ENCODE assay signal across 11 cellular contexts in genomic region chr7:112573302-112574039, GRCh38.
DNase-seq lines count a peak whose midpoint lies in the region; ATAC-seq and TF ChIP-seq lines count a peak whose summit lies in the region.
"Had no signal": no experiment of that assay in that cellular context is flagged by ENCODE, and none has a peak within 500 bp of the region (broad histone marks: within the 10 kb centered on the region; RNA-seq: fewer than 3 reads in every experiment).

No MANE protein-coding gene starts in this region.

- H3K27me3 ChIP-seq in BLaER1: no peaks in the 10 kb centered on the region
- H3K27me3 ChIP-seq in H9 (ENCODE audit: insufficient read depth, low read length): no peaks in the 10 kb centered on the region
- no peaks in the 10 kb centered on the region for H3K27me3 ChIP-seq in mesenchymal stem cell (ENCODE audit: control insufficient read depth in 1 of 2, insufficient read depth in 1 of 2, low read length in 2 of 2)
- no peaks in the 10 kb centered on the region for H3K27me3 ChIP-seq in dorsolateral prefrontal cortex
- H3K27me3 ChIP-seq: right lobe of liver had no signal

- H3K27ac Mint-ChIP-seq in brain (peak overlapping the region in 3 of 5 experiments; percentile 4 to 56 (median 46)), H9 (no peak overlapping the region; a peak in 1 of 7 replicates)
- H3K27ac Mint-ChIP-seq: CD4-positive, alpha-beta T cell had no signal

- H2BK15ac ChIP-seq in H9 (ENCODE audit: low read depth, low read length) (no peak overlapping the region), mesenchymal stem cell (ENCODE audit: low read depth, poor library complexity, severe bottlenecking) (no peak overlapping the region)

- no peak overlapping the region for H4K5ac ChIP-seq in H9 (ENCODE audit: insufficient read length, low read depth, low read length)

- H3K4me2 ChIP-seq in BLaER1: peak overlapping the region; percentile 30
- H3K4me2 ChIP-seq in H9 (ENCODE audit: insufficient read depth, insufficient read length, low read length): no peak overlapping the region
- H3K4me2 ChIP-seq in mesenchymal stem cell (ENCODE audit: low read length, poor library complexity, severe bottlenecking): no peak overlapping the region

- H2BK120ac ChIP-seq in H9 (ENCODE audit: low read depth, low read length, poor library complexity, severe bottlenecking): no peak overlapping the region
- no peak overlapping the region for H2BK120ac ChIP-seq in mesenchymal stem cell (ENCODE audit: low read depth, low read length)

- no peak overlapping the region for H3K4ac ChIP-seq in H9 (ENCODE audit: low read depth, low read length)
- H3K4ac ChIP-seq in mesenchymal stem cell (ENCODE audit: low read depth in 1 of 2, low read length in 2 of 2): no peak overlapping the region

- H3K4me3 Mint-ChIP-seq in brain (peak overlapping the region in 1 of 5 experiments; percentile 22), H9 (no peak overlapping the region)
- H3K4me3 Mint-ChIP-seq in activated T-cell treated with anti-CD3 and anti-CD28 coated beads, Interleukin-2, amount 50 U/mL, for 4 hours: no peak overlapping the region
- H3K4me3 Mint-ChIP-seq: CD4-positive, alpha-beta T cell had no signal

- no peak overlapping the region for H3K23ac ChIP-seq in H9 (ENCODE audit: insufficient read length, low read depth, low read length)
- H3K23ac ChIP-seq in mesenchymal stem cell (ENCODE audit: low read length in 2 of 2): no peak overlapping the region

- intact Hi-C loops in dorsolateral prefrontal cortex (cut with DNase I): no loop called here

- H3K27ac ChIP-seq in BLaER1 (no peak overlapping the region), H9 (ENCODE audit: insufficient read length, low read depth, low read length) (no peak overlapping the region), mesenchymal stem cell (ENCODE audit: low read length, poor library complexity, severe bottlenecking) (no peak overlapping the region), dorsolateral prefrontal cortex (no peak overlapping the region)
- H3K27ac ChIP-seq: right lobe of liver had no signal

- H3K36me3 ChIP-seq in BLaER1: no peaks in the 10 kb centered on the region
- H3K36me3 ChIP-seq in mesenchymal stem cell (ENCODE audit: control insufficient read depth in 1 of 2, insufficient read depth in 2 of 2, low read depth in 1 of 2, low read length in 2 of 2): no peaks in the 10 kb centered on the region
- H3K36me3 ChIP-seq: right lobe of liver had no signal

- no peak overlapping the region for H2BK5ac ChIP-seq in H9 (ENCODE audit: insufficient read length, low read length)
- no peak overlapping the region for H2BK5ac ChIP-seq in mesenchymal stem cell (ENCODE audit: low read depth, low read length, poor library complexity, severe bottlenecking)

- H3K9me3 Mint-ChIP-seq in brain (peaks cover 0 to 11% (median 0%) of the 10 kb centered on the region in 5 experiments), H9 (peaks cover 0 to 6% of the 10 kb centered on the region in 2 experiments; a peak in 4 of 5 replicates)
- H3K9me3 Mint-ChIP-seq in activated T-cell treated with anti-CD3 and anti-CD28 coated beads, Interleukin-2, amount 50 U/mL, for 4 hours: peaks cover 8% of the 10 kb centered on the region

- no peak for TF ChIP-seq CTCF in brain (conservative IDR thresholded peaks at IDR 0.05)
- TF ChIP-seq CTCF in H9 (conservative IDR thresholded peaks at IDR 0.05): no peak
- TF ChIP-seq CTCF in dorsolateral prefrontal cortex (IDR thresholded peaks at IDR 0.05 in 54 of 56, conservative IDR thresholded peaks at IDR 0.05 in 2 of 56; ENCODE audit: low read depth in 1 of 56, partially characterized antibody in 56 of 56): no peak

- H2BK12ac ChIP-seq in H9 (ENCODE audit: insufficient read length, low read depth, low read length) (no peak overlapping the region), mesenchymal stem cell (ENCODE audit: low read length in 2 of 2) (no peak overlapping the region)

- H3K9me3 ChIP-seq in BLaER1 (peaks cover 23% of the 10 kb centered on the region), H9 (ENCODE audit: control insufficient read depth, low read depth, low read length) (no peaks in the 10 kb centered on the region), mesenchymal stem cell (ENCODE audit: control insufficient read depth, low read length) (no peaks in the 10 kb centered on the region)
- H3K9me3 ChIP-seq: right lobe of liver had no signal

- no peak overlapping the region for H2AFZ ChIP-seq in H9 (ENCODE audit: low read length)
- H2AFZ ChIP-seq in mesenchymal stem cell (ENCODE audit: low read depth, low read length): no peak overlapping the region

- DNase-seq in HT1080 (ENCODE audit: low read depth): peak; percentile 70
- peak; percentile 64 for DNase-seq in kidney tubule cell (ENCODE audit: low spot score)
- DNase-seq in activated T-cell treated with anti-CD3 and anti-CD28 coated beads, Interleukin-2, amount 50 U/mL, for 4 hours: no peak
- DNase-seq in H9: no peak
- no peak for DNase-seq in mesenchymal stem cell
- DNase-seq in dorsolateral prefrontal cortex: no peak
- DNase-seq: CD4-positive, alpha-beta T cell; NCI-H82; right lobe of liver had no signal

- no peak overlapping the region for H3K14ac ChIP-seq in H9 (ENCODE audit: insufficient read depth, low read length)
- no peak overlapping the region for H3K14ac ChIP-seq in mesenchymal stem cell (ENCODE audit: low read length in 2 of 2)

- H3K9ac ChIP-seq in BLaER1: no peak overlapping the region
- no peak overlapping the region for H3K9ac ChIP-seq in H9 (ENCODE audit: extremely low read depth, insufficient read length, low read length)
- H3K9ac ChIP-seq in mesenchymal stem cell (ENCODE audit: low read length): no peak overlapping the region

- peaks cover 21% of the 10 kb centered on the region for H3K4me1 Mint-ChIP-seq in brain
- peaks cover 10% of the 10 kb centered on the region for H3K4me1 Mint-ChIP-seq in activated T-cell treated with anti-CD3 and anti-CD28 coated beads, Interleukin-2, amount 50 U/mL, for 4 hours (ENCODE audit: low read depth)
- H3K4me1 Mint-ChIP-seq in H9: peaks cover 0 to 5% of the 10 kb centered on the region in 2 experiments; a peak in 2 of 4 replicates

- peaks cover 3% of the 10 kb centered on the region for H3K27me3 Mint-ChIP-seq in brain
- H3K27me3 Mint-ChIP-seq in activated T-cell treated with anti-CD3 and anti-CD28 coated beads, Interleukin-2, amount 50 U/mL, for 4 hours (ENCODE audit: low read depth): no peaks in the 10 kb centered on the region
- H3K27me3 Mint-ChIP-seq in H9 (ENCODE audit: low read depth): no peaks in the 10 kb centered on the region
- H3K27me3 Mint-ChIP-seq: CD4-positive, alpha-beta T cell had no signal

- no peak overlapping the region for H3T11ph ChIP-seq in H9 (ENCODE audit: low read length)

- H3K4me3 ChIP-seq in BLaER1 (no peak overlapping the region), mesenchymal stem cell (ENCODE audit: insufficient read depth in 1 of 2, low read depth in 1 of 2, low read length in 2 of 2) (no peak overlapping the region), dorsolateral prefrontal cortex (no peak overlapping the region)
- H3K4me3 ChIP-seq: right lobe of liver had no signal

- peaks cover 21% of the 10 kb centered on the region for H3K4me1 ChIP-seq in BLaER1
- H3K4me1 ChIP-seq in H9 (ENCODE audit: insufficient read depth, low read length): no peaks in the 10 kb centered on the region
- H3K4me1 ChIP-seq in mesenchymal stem cell (ENCODE audit: control insufficient read depth, insufficient read depth, low read depth, low read length): no peaks in the 10 kb centered on the region

- no peak overlapping the region for H3K56ac ChIP-seq in H9 (ENCODE audit: insufficient read length, low read depth, low read length)

- H4K91ac ChIP-seq in H9 (ENCODE audit: insufficient read length, low read depth, low read length) (no peak overlapping the region), mesenchymal stem cell (ENCODE audit: low read length) (no peak overlapping the region)

- no peak for ATAC-seq in activated T-cell treated with anti-CD3 and anti-CD28 coated beads, Interleukin-2, amount 50 U/mL, for 4 hours

- no peaks in the 10 kb centered on the region for H3K23me2 ChIP-seq in H9 (ENCODE audit: insufficient read length, low read depth, low read length, poor library complexity, severe bottlenecking)

- no peak overlapping the region for H2AK5ac ChIP-seq in H9 (ENCODE audit: insufficient read length, low read length)
- no peak overlapping the region for H2AK5ac ChIP-seq in mesenchymal stem cell (ENCODE audit: low read length, severe bottlenecking)

- H4K20me1 ChIP-seq in BLaER1 (no peaks in the 10 kb centered on the region), H9 (ENCODE audit: control insufficient read depth, insufficient read depth, insufficient read length) (no peaks in the 10 kb centered on the region)

- H3K18ac ChIP-seq in H9 (ENCODE audit: insufficient read length, low read depth, low read length): no peak overlapping the region
- no peak overlapping the region for H3K18ac ChIP-seq in mesenchymal stem cell (ENCODE audit: low read depth in 1 of 2, low read length in 2 of 2)

- no peaks in the 10 kb centered on the region for H3K79me1 ChIP-seq in H9 (ENCODE audit: insufficient read depth, low read depth, low read length, poor library complexity, severe bottlenecking)
- no peaks in the 10 kb centered on the region for H3K79me1 ChIP-seq in mesenchymal stem cell (replicated peaks; ENCODE audit: low read length, poor library complexity, severe bottlenecking)

- no peak overlapping the region for H2BK20ac ChIP-seq in H9 (ENCODE audit: low read depth, low read length, poor library complexity, severe bottlenecking)

- H4K8ac ChIP-seq in H9 (replicated peaks; ENCODE audit: insufficient read length, low read depth, low read length): no peak overlapping the region
- H4K8ac ChIP-seq in mesenchymal stem cell (ENCODE audit: low read length): no peak overlapping the region

- H3K79me2 ChIP-seq in H9 (ENCODE audit: insufficient read depth, low read length): no peaks in the 10 kb centered on the region

- H3K36me3 Mint-ChIP-seq in brain (no peaks in the 10 kb centered on the region), H9 (ENCODE audit: insufficient read depth in 1 of 3, low read depth in 3 of 3) (no peaks in the 10 kb centered on the region)
- no peaks in the 10 kb centered on the region for H3K36me3 Mint-ChIP-seq in activated T-cell treated with anti-CD3 and anti-CD28 coated beads, Interleukin-2, amount 50 U/mL, for 4 hours (ENCODE audit: insufficient read depth)

- no CpG with 5 or more reads among the region's 6 CpGs for WGBS in H9 (ENCODE audit: extremely low coverage, insufficient read length, low lambda C conversion rate)
- WGBS in mesenchymal stem cell: 85% methylated on average over 2 of the region's 6 CpGs

Comparison
In these comparisons a context has a peak if more than half of its experiments do, and no peak if none do; other contexts are left out.
1. DNase-seq: peak in HT1080 (single experiment) and kidney tubule cell (single experiment); none in activated T-cell treated with anti-CD3 and anti-CD28 coated beads, Interleukin-2, amount 50 U/mL, for 4 hours (single experiment), H9 (single experiment), mesenchymal stem cell (single experiment) and dorsolateral prefrontal cortex (0 of 10).
2. H3K27ac Mint-ChIP-seq: peak in brain (3 of 5); none in H9 (0 of 3).